ENCODE assay signal across 8 cellular contexts in genomic region chr2:157876771-157877108, GRCh38.
A peak's percentile ranks its signal among the peaks of the same experiment; 100 is the strongest.
DNase-seq lines count a peak whose midpoint lies in the region; ATAC-seq and TF ChIP-seq lines count a peak whose summit lies in the region.

No MANE protein-coding gene starts in this region.

- peak overlapping the region; percentile 57 to 80 for H3K4me3 ChIP-seq in neutrophil (ENCODE audit: low read depth in 1 of 2, low read length in 1 of 2)

- H3K27me3 ChIP-seq in neutrophil = peaks cover 71% of the 10 kb centered on the region

- no peak for ATAC-seq in effector memory CD8-positive, alpha-beta T cell (replicated peaks)
- ATAC-seq in GM19023 (IDR thresholded peaks at IDR 0.05; ENCODE audit: unreplicated experiment) (no peak), HG02610 (IDR thresholded peaks at IDR 0.05; ENCODE audit: unreplicated experiment) (no peak)

- DNase-seq in DMS79 (lab: John Stamatoyannopoulos, UW) = peak; percentile 41
- DNase-seq in NAMALWA (ENCODE audit: low spot score) = peak; percentile 27
- DNase-seq in effector memory CD8-positive, alpha-beta T cell = no peak
- no peak for DNase-seq in C1 segment of cervical spinal cord (lab: John Stamatoyannopoulos, UW)
- DNase-seq in NCI-H524 treated with DMSO at 0.1 percent for 48 hours (lab: John Stamatoyannopoulos, UW) = no peak

- H3K9me3 ChIP-seq in neutrophil = no peaks in the 10 kb centered on the region

- no peak for TF ChIP-seq CTCF in neutrophil (IDR thresholded peaks at IDR 0.05)

- H3K4me1 Mint-ChIP-seq in effector memory CD8-positive, alpha-beta T cell (ENCODE audit: low read depth in 2 of 2) = peaks cover 19 to 28% of the 10 kb centered on the region in 2 donors

- H3K4me3 Mint-ChIP-seq in effector memory CD8-positive, alpha-beta T cell = peak overlapping the region; percentile 73 to 76

- H3K36me3 ChIP-seq in neutrophil = no peaks in the 10 kb centered on the region

- no peaks in the 10 kb centered on the region for H3K9me3 Mint-ChIP-seq in effector memory CD8-positive, alpha-beta T cell

- peak overlapping the region; percentile 42 to 50 for H3K27ac Mint-ChIP-seq in effector memory CD8-positive, alpha-beta T cell

- peaks cover 6% of the 10 kb centered on the region for H3K36me3 Mint-ChIP-seq in effector memory CD8-positive, alpha-beta T cell (ENCODE audit: insufficient read depth)

- H3K27ac ChIP-seq in neutrophil = peak overlapping the region; percentile 65

- peaks cover 4 to 15% of the 10 kb centered on the region in 2 experiments for H3K4me1 ChIP-seq in neutrophil (ENCODE audit: control insufficient read depth in 1 of 2, insufficient read depth in 1 of 2, low read depth in 1 of 2, low read length in 1 of 2)

- H3K27me3 Mint-ChIP-seq in effector memory CD8-positive, alpha-beta T cell = no peaks in the 10 kb centered on the region

Comparison
In these comparisons a context has a peak if more than half of its experiments do, and no peak if none do; other contexts are left out.
1. DNase-seq: peak in DMS79 (single experiment) and NAMALWA (single experiment); none in effector memory CD8-positive, alpha-beta T cell (0 of 3), C1 segment of cervical spinal cord (0 of 14) and NCI-H524 treated with DMSO at 0.1 percent for 48 hours (single experiment).